8 cellular contexts compared by ENCODE assay signal in genomic region chr17:65987988-65988387, GRCh38.
DNase-seq lines count a peak whose midpoint lies in the region; ATAC-seq and TF ChIP-seq lines count a peak whose summit lies in the region.

No MANE protein-coding gene starts in this region.

- H3K9me3 Mint-ChIP-seq in natural killer cell treated with Interleukin-12 subunit alpha and Interleukin-12 subunit beta and Interleukin-15 and Interleukin-18, amount 100 ng/mL, for 72 hours, result peaks cover 4% of the 10 kb centered on the region

- peak; percentile 83 for TF ChIP-seq RAD21 in Ishikawa (IDR thresholded peaks at IDR 0.05; ENCODE audit: low read depth)

- H3K4me1 Mint-ChIP-seq in natural killer cell treated with Interleukin-12 subunit alpha and Interleukin-12 subunit beta and Interleukin-15 and Interleukin-18, amount 100 ng/mL, for 72 hours (ENCODE audit: low read depth in 2 of 2), result no peaks in the 10 kb centered on the region

- no peak for TF ChIP-seq EP300 in Ishikawa (IDR thresholded peaks at IDR 0.05; ENCODE audit: borderline replicate concordance)

- DNase-seq in DMS53 treated with DMSO at 0.1 percent for 48 hours (lab: John Stamatoyannopoulos, UW; ENCODE audit: unreplicated experiment) (peak; percentile 31), left lobe of liver (ENCODE audit: low spot score) (no peak), cerebellar nuclear complex (lab: John Stamatoyannopoulos, UW) (no peak), OCI-M2 (lab: John Stamatoyannopoulos, UW; ENCODE audit: unreplicated experiment) (no peak)
- no peak for DNase-seq in natural killer cell treated with Interleukin-12 subunit alpha and Interleukin-12 subunit beta and Interleukin-15 and Interleukin-18, amount 100 ng/mL, for 72 hours (ENCODE audit: low spot score)
- DNase-seq in activated CD4-positive, alpha-beta T cell treated with anti-CD3 and anti-CD28 coated beads for 48 hours, result no peak

- no peak overlapping the region for H3K27ac Mint-ChIP-seq in natural killer cell treated with Interleukin-12 subunit alpha and Interleukin-12 subunit beta and Interleukin-15 and Interleukin-18, amount 100 ng/mL, for 72 hours

- no peak overlapping the region for H3K4me3 Mint-ChIP-seq in natural killer cell treated with Interleukin-12 subunit alpha and Interleukin-12 subunit beta and Interleukin-15 and Interleukin-18, amount 100 ng/mL, for 72 hours

- H3K4me3 ChIP-seq in WI38 (ENCODE audit: low read depth, low read length), result no peak overlapping the region

- TF ChIP-seq CTCF in WI38 (IDR thresholded peaks at IDR 0.05; ENCODE audit: low read depth, low read length), result peak; percentile 34; the same call in 1 of the 2 replicates

- peak; percentile 93 for ATAC-seq in left lobe of liver
- ATAC-seq in natural killer cell treated with Interleukin-12 subunit alpha and Interleukin-12 subunit beta and Interleukin-15 and Interleukin-18, amount 100 ng/mL, for 72 hours, result no peak

- peaks cover 17% of the 10 kb centered on the region for H3K36me3 Mint-ChIP-seq in natural killer cell treated with Interleukin-12 subunit alpha and Interleukin-12 subunit beta and Interleukin-15 and Interleukin-18, amount 100 ng/mL, for 72 hours

- H3K27me3 Mint-ChIP-seq in natural killer cell treated with Interleukin-12 subunit alpha and Interleukin-12 subunit beta and Interleukin-15 and Interleukin-18, amount 100 ng/mL, for 72 hours, result peaks cover 21 to 45% of the 10 kb centered on the region in 2 donors

TF ChIP-seq in Ishikawa, 13 proteins besides CTCF, POLR2A, EP300 and RAD21:
- TF ChIP-seq FOXM1 (IDR thresholded peaks at IDR 0.05; ENCODE audit: borderline replicate concordance, low read depth) (no peak), ZBTB7A (IDR thresholded peaks at IDR 0.05; ENCODE audit: low read depth) (no peak), REST (IDR thresholded peaks at IDR 0.05; ENCODE audit: low read depth) (no peak), EGR1 (IDR thresholded peaks at IDR 0.05) (no peak), TAF1 (IDR thresholded peaks at IDR 0.05; ENCODE audit: low read depth) (no peak), YY1 (IDR thresholded peaks at IDR 0.05; ENCODE audit: low read depth) (no peak), TCF12 (IDR thresholded peaks at IDR 0.05; ENCODE audit: low read depth) (no peak)
